12 cellular contexts compared by ENCODE assay signal in the genomic region with DNA sequence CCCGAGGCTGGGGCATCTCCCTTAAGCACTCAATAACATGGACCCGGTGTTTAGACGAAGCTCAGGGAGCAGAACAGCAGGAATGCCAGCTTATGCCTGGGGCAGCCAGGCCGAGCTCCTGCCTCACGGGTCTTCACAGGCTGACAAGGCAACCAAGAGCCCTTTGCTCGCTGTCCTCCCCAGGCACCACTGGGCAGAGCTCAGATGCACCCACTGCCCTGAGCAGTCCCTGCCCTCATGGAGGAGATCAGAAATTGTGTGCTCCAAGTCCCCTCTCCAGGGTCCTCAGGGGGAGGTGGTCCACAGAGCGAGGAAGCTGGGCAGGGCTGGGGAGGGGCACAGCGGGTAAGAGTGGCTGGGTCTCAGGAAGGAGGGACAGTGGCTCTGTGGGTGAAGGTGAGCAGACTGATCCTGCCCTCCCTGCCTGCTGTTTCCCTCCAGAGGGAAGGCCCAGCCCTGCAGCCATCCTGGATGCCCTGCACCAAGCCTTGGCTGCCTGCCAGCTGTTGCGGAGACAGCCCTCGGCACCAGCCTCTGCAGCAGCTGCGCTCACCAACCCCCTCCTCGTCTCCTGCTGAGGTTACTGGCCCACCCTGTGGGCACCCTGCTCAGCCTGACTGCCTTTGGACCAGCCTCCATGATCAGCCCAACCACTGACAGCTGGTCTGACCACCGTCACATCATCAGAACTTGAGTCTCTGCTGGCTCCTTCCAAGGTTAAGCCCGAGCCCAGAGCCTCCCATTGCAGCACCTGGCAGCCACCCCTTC. TPM values are rescaled to one million over a fixed set of nuclear protein-coding genes. Genes with fewer than 3 reads are reported as not detected.
DNase-seq lines count a peak whose midpoint lies in the region; ATAC-seq and TF ChIP-seq lines count a peak whose summit lies in the region.
"Had no signal": no experiment of that assay in that cellular context is flagged by ENCODE, and none has a peak within 500 bp of the region (broad histone marks: within the 10 kb centered on the region; RNA-seq: fewer than 3 reads in every experiment).

No MANE protein-coding gene starts in this region.

- H3K27me3 Mint-ChIP-seq in activated naive CD8-positive, alpha-beta T cell treated with anti-CD3 and anti-CD28 coated beads, Interleukin-2, amount 10 ng/mL, durations not matched to agents 7 days and 5 days: peaks cover 18% of the 10 kb centered on the region
- peaks cover 17% of the 10 kb centered on the region for H3K27me3 Mint-ChIP-seq in activated naive CD8-positive, alpha-beta T cell treated with anti-CD3 and anti-CD28 coated beads, Interleukin-2, amount 50 U/mL, for 24 hours

- 50 to 63% methylated on average over 2 to 14 of the region's 14 CpGs for WGBS in transverse colon (ENCODE audit: low coverage in 1 of 2), 2 donors

- no peak for TF ChIP-seq POLR2A in transverse colon (IDR thresholded peaks at IDR 0.05)

- H3K36me3 ChIP-seq in transverse colon: no peaks in the 10 kb centered on the region
- H3K36me3 ChIP-seq: pancreas had no signal

- H3K9me3 Mint-ChIP-seq in activated naive CD8-positive, alpha-beta T cell treated with anti-CD3 and anti-CD28 coated beads, Interleukin-2, amount 10 ng/mL, durations not matched to agents 7 days and 5 days: no peaks in the 10 kb centered on the region
- no peaks in the 10 kb centered on the region for H3K9me3 Mint-ChIP-seq in activated naive CD8-positive, alpha-beta T cell treated with anti-CD3 and anti-CD28 coated beads, Interleukin-2, amount 50 U/mL, for 24 hours

- H3K4me1 ChIP-seq in transverse colon: no peaks in the 10 kb centered on the region
- H3K4me1 ChIP-seq: pancreas had no signal

- peaks cover 2% of the 10 kb centered on the region for H3K36me3 Mint-ChIP-seq in activated naive CD8-positive, alpha-beta T cell treated with anti-CD3 and anti-CD28 coated beads, Interleukin-2, amount 10 ng/mL, durations not matched to agents 7 days and 5 days
- H3K36me3 Mint-ChIP-seq in activated naive CD8-positive, alpha-beta T cell treated with anti-CD3 and anti-CD28 coated beads, Interleukin-2, amount 50 U/mL, for 24 hours (ENCODE audit: low read depth): no peaks in the 10 kb centered on the region

- no peak for ATAC-seq in activated naive CD8-positive, alpha-beta T cell treated with anti-CD3 and anti-CD28 coated beads, Interleukin-2, amount 10 ng/mL, durations not matched to agents 7 days and 5 days (ENCODE audit: low read depth)
- no peak for ATAC-seq in activated naive CD8-positive, alpha-beta T cell treated with anti-CD3 and anti-CD28 coated beads, Interleukin-2, amount 50 U/mL, for 24 hours
- ATAC-seq in HG02642 (IDR thresholded peaks at IDR 0.05; ENCODE audit: poor library complexity, unreplicated experiment) (no peak), GM19023 (IDR thresholded peaks at IDR 0.05; ENCODE audit: unreplicated experiment) (no peak)

- no peak for TF ChIP-seq CTCF in transverse colon (IDR thresholded peaks at IDR 0.05)

- no peak for TF ChIP-seq EP300 in transverse colon (IDR thresholded peaks at IDR 0.05; ENCODE audit: low read depth)

- H3K27me3 ChIP-seq in transverse colon: peaks cover 6% of the 10 kb centered on the region
- H3K27me3 ChIP-seq: pancreas had no signal

- no peaks in the 10 kb centered on the region for H3K9me3 ChIP-seq in transverse colon
- H3K9me3 ChIP-seq: pancreas had no signal

- peaks cover 10% of the 10 kb centered on the region for H3K4me1 Mint-ChIP-seq in activated naive CD8-positive, alpha-beta T cell treated with anti-CD3 and anti-CD28 coated beads, Interleukin-2, amount 10 ng/mL, durations not matched to agents 7 days and 5 days
- peaks cover 12% of the 10 kb centered on the region for H3K4me1 Mint-ChIP-seq in activated naive CD8-positive, alpha-beta T cell treated with anti-CD3 and anti-CD28 coated beads, Interleukin-2, amount 50 U/mL, for 24 hours

- DNase-seq in activated naive CD8-positive, alpha-beta T cell treated with anti-CD3 and anti-CD28 coated beads, Interleukin-2, amount 10 ng/mL, durations not matched to agents 7 days and 5 days: peak; percentile 32
- no peak for DNase-seq in activated naive CD8-positive, alpha-beta T cell treated with anti-CD3 and anti-CD28 coated beads, Interleukin-2, amount 50 U/mL, for 24 hours
- DNase-seq in NCI-H446 treated with DMSO at 0.1 percent for 48 hours (lab: John Stamatoyannopoulos, UW): peak; percentile 11
- peak; percentile 72 for DNase-seq in cardiac septum (ENCODE audit: low spot score)
- peak; percentile 60 for DNase-seq in transverse colon
- no peak for DNase-seq in G401 (ENCODE audit: low spot score)
- DNase-seq: activated CD4-positive, alpha-beta T cell treated with anti-CD3 and anti-CD28 coated beads for 4 hours; Karpas-422 had no signal

- intact Hi-C loops in cardiac septum (cut with DNase I): no loop called here
- intact Hi-C loops in transverse colon (cut with DNase I; ENCODE audit: low total_unique reads): no loop called here

- POLR2A ChIA-PET in activated naive CD8-positive, alpha-beta T cell treated with anti-CD3 and anti-CD28 coated beads, Interleukin-2, amount 10 ng/mL, durations not matched to agents 7 days and 5 days (lab: Charles Lee): no interaction called here

- H3K4me3 ChIP-seq in transverse colon: no peak overlapping the region
- H3K4me3 ChIP-seq: pancreas had no signal

- no peak overlapping the region for H3K27ac Mint-ChIP-seq in activated naive CD8-positive, alpha-beta T cell treated with anti-CD3 and anti-CD28 coated beads, Interleukin-2, amount 10 ng/mL, durations not matched to agents 7 days and 5 days
- H3K27ac Mint-ChIP-seq in activated naive CD8-positive, alpha-beta T cell treated with anti-CD3 and anti-CD28 coated beads, Interleukin-2, amount 50 U/mL, for 24 hours: no peak overlapping the region

- in situ Hi-C loops in transverse colon (cut with MboI; ENCODE audit: low pct_ligation_motif_present in 1 of 4, low pct_unique_long_range_greater_than_20kb in 1 of 4, low sequenced_read_pairs in 3 of 4) (loop anchor here in 1 of 4 donors (10.0 kb wide), 1 partner anchor 205 kb away; the partner anchor contains the start of gene COPG1), G401 (cut with HindIII; ENCODE audit: low sequenced_read_pairs) (no loop called here)

- H3K27ac ChIP-seq in transverse colon: no peak overlapping the region
- H3K27ac ChIP-seq: pancreas had no signal

- no peak overlapping the region for H3K4me3 Mint-ChIP-seq in activated naive CD8-positive, alpha-beta T cell treated with anti-CD3 and anti-CD28 coated beads, Interleukin-2, amount 10 ng/mL, durations not matched to agents 7 days and 5 days
- no peak overlapping the region for H3K4me3 Mint-ChIP-seq in activated naive CD8-positive, alpha-beta T cell treated with anti-CD3 and anti-CD28 coated beads, Interleukin-2, amount 50 U/mL, for 24 hours

RNA-seq across cellular contexts. Expression of gene GP9, which starts 21.1 kb away (rescaled TPM):
- total RNA-seq in activated naive CD8-positive, alpha-beta T cell treated with anti-CD3 and anti-CD28 coated beads, Interleukin-2, amount 10 ng/mL, durations not matched to agents 7 days and 5 days: not detected
- 0.27 TPM for total RNA-seq in cardiac septum
- total RNA-seq in transverse colon: 1 to 10 TPM in 1 of 4 donors, under 1 TPM in 1, not detected in 2; 0.64 to 1.2 TPM
- not detected in 2 replicates for total RNA-seq in G401 (2014; rRNA removed; shearing (Covaris generic))
- total RNA-seq: pancreas, urinary bladder had no signal

RNA-seq across cellular contexts. Expression of gene EFCC1, which starts 38.4 kb away (rescaled TPM):
- under 1 TPM; 0.14 to 0.23 TPM for total RNA-seq in activated naive CD8-positive, alpha-beta T cell treated with anti-CD3 and anti-CD28 coated beads, Interleukin-2, amount 10 ng/mL, durations not matched to agents 7 days and 5 days
- total RNA-seq in cardiac septum (1.7 TPM), transverse colon (1 to 10 TPM in 3 of 4 donors, under 1 TPM in 1; 0.75 to 2.2 (median 1.7) TPM)
- total RNA-seq in G401 (2014; rRNA removed; shearing (Covaris generic)): not detected in 2 replicates

RNA-seq across cellular contexts. Expression of gene CFAP92, which starts 45.6 kb away (rescaled TPM):
- total RNA-seq in activated naive CD8-positive, alpha-beta T cell treated with anti-CD3 and anti-CD28 coated beads, Interleukin-2, amount 10 ng/mL, durations not matched to agents 7 days and 5 days: under 1 TPM in 1 of 2 experiments, not detected in 1; 0.22 TPM
- 0.27 TPM for total RNA-seq in cardiac septum
- total RNA-seq in transverse colon: 1 to 10 TPM in 1 of 4 donors, under 1 TPM in 1, not detected in 2; 0.95 to 1.2 TPM
- total RNA-seq in G401 (2014; rRNA removed; shearing (Covaris generic)): not detected in 2 replicates

Comparison
In these comparisons a context has a peak if more than half of its experiments do, and no peak if none do; other contexts are left out.
1. DNase-seq: peak in activated naive CD8-positive, alpha-beta T cell treated with anti-CD3 and anti-CD28 coated beads, Interleukin-2, amount 10 ng/mL, durations not matched to agents 7 days and 5 days (single experiment), NCI-H446 treated with DMSO at 0.1 percent for 48 hours (single experiment), cardiac septum (single experiment) and transverse colon (single experiment); none in activated naive CD8-positive, alpha-beta T cell treated with anti-CD3 and anti-CD28 coated beads, Interleukin-2, amount 50 U/mL, for 24 hours (single experiment) and G401 (single experiment).